19 cellular contexts compared by ENCODE assay signal in the genomic region with DNA sequence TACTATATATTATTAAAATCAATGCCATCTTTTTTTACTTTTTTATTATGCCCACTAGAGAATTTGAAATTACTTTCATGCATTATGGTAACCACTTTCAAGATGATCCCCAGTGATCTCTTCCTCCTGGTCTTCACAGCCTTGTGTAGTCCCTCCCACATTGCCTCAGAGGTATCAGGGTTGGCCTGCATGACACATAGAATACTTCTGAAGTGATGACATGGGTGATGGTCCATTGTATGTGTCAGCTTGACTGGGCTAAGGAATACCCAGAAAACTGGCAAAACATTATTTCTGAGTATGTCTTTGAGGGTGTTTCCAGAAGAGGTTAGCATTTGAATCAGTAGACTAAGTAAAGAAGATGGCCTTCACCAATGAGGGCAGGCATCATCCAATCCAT. TPM values are rescaled to one million over a fixed set of nuclear protein-coding genes. Genes with fewer than 3 reads are reported as not detected.
"Had no signal": no experiment of that assay in that cellular context is flagged by ENCODE, and none has a peak within 500 bp of the region (broad histone marks: within the 10 kb centered on the region; RNA-seq: fewer than 3 reads in every experiment).

No MANE protein-coding gene starts in this region.

- H3K9me3 ChIP-seq: lower lobe of right lung, SJCRH30, upper lobe of left lung had no signal

- H3K4me1 ChIP-seq: lower lobe of right lung, right atrium auricular region, SJCRH30, suprapubic skin, upper lobe of left lung had no signal

- H3K27ac Mint-ChIP-seq: activated CD4-positive, alpha-beta T cell treated with anti-CD3 and anti-CD28 coated beads, Interleukin-2, amount 10 ng/mL, durations not matched to agents 24 days and 14 days; activated naive CD4-positive, alpha-beta T cell treated with anti-CD3 and anti-CD28 coated beads, Interleukin-2, amount 50 U/mL, for 24 hours; immature natural killer cell; naive B cell had no signal

- H3K27me3 Mint-ChIP-seq: activated CD4-positive, alpha-beta T cell treated with anti-CD3 and anti-CD28 coated beads, Interleukin-2, amount 10 ng/mL, durations not matched to agents 24 days and 14 days had no signal

- DNase-seq: activated CD4-positive, alpha-beta T cell treated with anti-CD3 and anti-CD28 coated beads, Interleukin-2, amount 10 ng/mL, durations not matched to agents 24 days and 14 days; anterior cingulate cortex; glutamatergic neuron; immature natural killer cell; left cardiac atrium; lower lobe of right lung; naive B cell; SJCRH30; stimulated activated naive CD4-positive, alpha-beta T cell; T-helper 9 cell; upper lobe of left lung had no signal

- ATAC-seq: esophagus mucosa, left cardiac atrium, lower lobe of right lung had no signal

- H3K4me3 ChIP-seq: lower lobe of right lung, right atrium auricular region, SJCRH30, smooth muscle cell, suprapubic skin, upper lobe of left lung had no signal

- H3K9me3 Mint-ChIP-seq: activated naive CD4-positive, alpha-beta T cell treated with anti-CD3 and anti-CD28 coated beads, Interleukin-2, amount 50 U/mL, for 24 hours; immature natural killer cell had no signal

- H3K36me3 ChIP-seq: lower lobe of right lung, right atrium auricular region, SJCRH30, suprapubic skin, upper lobe of left lung had no signal

- H3K36me3 Mint-ChIP-seq: activated naive CD4-positive, alpha-beta T cell treated with anti-CD3 and anti-CD28 coated beads, Interleukin-2, amount 50 U/mL, for 24 hours; immature natural killer cell; naive B cell had no signal

- H3K4me3 Mint-ChIP-seq: activated CD4-positive, alpha-beta T cell treated with anti-CD3 and anti-CD28 coated beads, Interleukin-2, amount 10 ng/mL, durations not matched to agents 24 days and 14 days; activated naive CD4-positive, alpha-beta T cell treated with anti-CD3 and anti-CD28 coated beads, Interleukin-2, amount 50 U/mL, for 24 hours; immature natural killer cell; naive B cell had no signal

- H3K27ac ChIP-seq: lower lobe of right lung, right atrium auricular region, SJCRH30, suprapubic skin, upper lobe of left lung had no signal

- H3K4me1 Mint-ChIP-seq: activated CD4-positive, alpha-beta T cell treated with anti-CD3 and anti-CD28 coated beads, Interleukin-2, amount 10 ng/mL, durations not matched to agents 24 days and 14 days; activated naive CD4-positive, alpha-beta T cell treated with anti-CD3 and anti-CD28 coated beads, Interleukin-2, amount 50 U/mL, for 24 hours; immature natural killer cell; naive B cell had no signal

- H3K27me3 ChIP-seq: right atrium auricular region, SJCRH30, upper lobe of left lung had no signal

RNA-seq across cellular contexts. Expression of a gene that starts 14.2 kb away (rescaled TPM):
- total RNA-seq: activated CD4-positive, alpha-beta T cell treated with anti-CD3 and anti-CD28 coated beads, Interleukin-2, amount 10 ng/mL, durations not matched to agents 24 days and 14 days; chondrocyte; dermis microvascular lymphatic vessel endothelial cell; esophagus mucosa; left cardiac atrium; lower lobe of right lung; posterior vena cava; right atrium auricular region; SJCRH30; smooth muscle cell; suprapubic skin; upper lobe of left lung had no signal
- polyA plus RNA-seq: immature natural killer cell, smooth muscle cell had no signal
